In the genomic region with DNA sequence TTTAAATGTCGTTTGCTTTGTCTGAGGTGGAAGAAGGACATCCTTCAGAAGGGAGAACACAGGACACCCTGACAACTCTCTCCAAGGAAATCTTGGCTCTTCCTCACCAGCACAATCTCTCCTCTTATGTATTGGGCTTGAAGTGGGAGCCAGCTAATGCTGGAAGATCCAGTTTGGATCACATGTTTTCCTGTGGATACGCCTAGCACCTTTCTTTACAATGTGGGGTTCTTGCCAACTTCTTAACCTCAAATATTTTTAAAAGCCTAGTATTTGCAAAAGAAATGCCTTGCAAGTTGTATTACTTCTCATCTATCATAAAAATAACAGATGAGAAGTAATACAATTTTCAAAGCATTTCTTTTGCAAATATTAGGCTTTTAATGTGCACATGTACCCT, we compare ENCODE assay signal across 15 cellular contexts.
"Had no signal": no experiment of that assay in that cellular context is flagged by ENCODE, and none has a peak within 500 bp of the region (broad histone marks: within the 10 kb centered on the region; RNA-seq: fewer than 3 reads in every experiment).

No MANE protein-coding gene starts in this region.

- H3K9me3 Mint-ChIP-seq: type B pancreatic cell had no signal

- H3K9me3 ChIP-seq: suprapubic skin had no signal

- H3K27ac Mint-ChIP-seq: activated naive CD8-positive, alpha-beta T cell; activated T-cell treated with anti-CD3 and anti-CD28 coated beads, Interleukin-2, amount 50 U/mL, for 24 hours; nephron progenitor cell; type B pancreatic cell had no signal

- H3K27me3 ChIP-seq: gastroesophageal sphincter, suprapubic skin had no signal

- H3K4me3 ChIP-seq: coronary artery, gastroesophageal sphincter, suprapubic skin had no signal

- H3K27me3 Mint-ChIP-seq: type B pancreatic cell had no signal

- ATAC-seq: gastroesophageal sphincter; left ventricle myocardium superior; stimulated activated naive CD8-positive, alpha-beta T cell treated with anti-CD3 and anti-CD28 coated beads, Interleukin-15, Interleukin-2, amounts not matched to agents 100 U/mL and 50 U/mL, for 24 hours had no signal

- H3K4me1 ChIP-seq: suprapubic skin had no signal

- H3K4me3 Mint-ChIP-seq: activated naive CD8-positive, alpha-beta T cell; activated T-cell treated with anti-CD3 and anti-CD28 coated beads, Interleukin-2, amount 50 U/mL, for 24 hours; nephron progenitor cell; type B pancreatic cell had no signal

- H3K36me3 Mint-ChIP-seq: type B pancreatic cell had no signal

- H3K36me3 ChIP-seq: gastroesophageal sphincter, suprapubic skin had no signal

- H3K27ac ChIP-seq: coronary artery, gastroesophageal sphincter, suprapubic skin had no signal

- DNase-seq: activated CD4-positive, CD25-positive, alpha-beta regulatory T cell; activated gamma-delta T cell; activated T-cell treated with anti-CD3 and anti-CD28 coated beads, Interleukin-2, amount 50 U/mL, for 24 hours; anterior cingulate cortex; effector CD4-positive, alpha-beta T cell; left ventricle myocardium superior; mesendoderm; nephron progenitor cell; stimulated activated CD4-positive, alpha-beta T cell treated with anti-CD3 and anti-CD28 coated beads, Interleukin-2, amount 100 ng/mL, for 48 hours; stimulated activated naive CD8-positive, alpha-beta T cell treated with anti-CD3 and anti-CD28 coated beads, Interleukin-15, Interleukin-2, amounts not matched to agents 100 U/mL and 50 U/mL, for 24 hours had no signal
